In the genomic region with DNA sequence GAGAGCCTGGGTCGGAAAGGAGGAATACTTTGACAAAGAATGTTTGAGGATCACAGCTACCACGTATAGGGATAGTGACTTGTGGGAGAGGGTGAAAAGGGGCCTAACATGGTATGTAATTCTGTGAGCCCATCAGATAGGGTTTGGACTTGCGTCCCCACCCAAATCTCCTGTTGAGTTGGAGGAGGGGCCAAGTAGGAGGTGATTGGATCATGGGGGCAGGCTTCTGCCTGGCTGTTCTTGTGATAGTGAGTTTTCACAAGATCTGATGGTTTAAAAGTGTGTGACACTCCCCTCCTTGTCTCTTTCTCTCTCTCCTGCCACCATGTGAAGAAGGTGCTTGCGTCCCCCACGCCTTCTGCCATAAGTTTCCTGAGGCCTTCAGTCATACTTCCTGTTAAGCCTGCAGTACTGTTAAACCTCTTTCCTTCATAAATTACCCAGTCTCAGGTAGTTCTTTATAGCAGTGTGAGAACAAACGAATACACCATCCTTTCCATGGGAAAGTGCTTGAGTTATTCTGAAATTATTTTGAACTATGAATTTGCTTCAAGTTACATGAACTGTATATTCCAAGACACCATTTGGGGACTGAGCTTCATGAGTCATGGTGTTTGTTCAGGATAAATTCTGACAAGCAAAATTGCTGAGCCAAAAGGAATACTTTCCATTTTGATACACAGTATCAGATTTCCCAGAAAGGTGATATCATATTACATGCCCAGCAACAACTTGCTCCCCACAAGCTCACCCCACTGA, we compare ENCODE assay signal across 1 cellular context.
TF ChIP-seq lines count a peak whose summit lies in the region.

No MANE protein-coding gene starts in this region.

TF ChIP-seq in K562, 482 proteins besides CTCF, POLR2A, EP300 and RAD21 (continued from another document and continues in another):
- TF ChIP-seq, protein P1, sequence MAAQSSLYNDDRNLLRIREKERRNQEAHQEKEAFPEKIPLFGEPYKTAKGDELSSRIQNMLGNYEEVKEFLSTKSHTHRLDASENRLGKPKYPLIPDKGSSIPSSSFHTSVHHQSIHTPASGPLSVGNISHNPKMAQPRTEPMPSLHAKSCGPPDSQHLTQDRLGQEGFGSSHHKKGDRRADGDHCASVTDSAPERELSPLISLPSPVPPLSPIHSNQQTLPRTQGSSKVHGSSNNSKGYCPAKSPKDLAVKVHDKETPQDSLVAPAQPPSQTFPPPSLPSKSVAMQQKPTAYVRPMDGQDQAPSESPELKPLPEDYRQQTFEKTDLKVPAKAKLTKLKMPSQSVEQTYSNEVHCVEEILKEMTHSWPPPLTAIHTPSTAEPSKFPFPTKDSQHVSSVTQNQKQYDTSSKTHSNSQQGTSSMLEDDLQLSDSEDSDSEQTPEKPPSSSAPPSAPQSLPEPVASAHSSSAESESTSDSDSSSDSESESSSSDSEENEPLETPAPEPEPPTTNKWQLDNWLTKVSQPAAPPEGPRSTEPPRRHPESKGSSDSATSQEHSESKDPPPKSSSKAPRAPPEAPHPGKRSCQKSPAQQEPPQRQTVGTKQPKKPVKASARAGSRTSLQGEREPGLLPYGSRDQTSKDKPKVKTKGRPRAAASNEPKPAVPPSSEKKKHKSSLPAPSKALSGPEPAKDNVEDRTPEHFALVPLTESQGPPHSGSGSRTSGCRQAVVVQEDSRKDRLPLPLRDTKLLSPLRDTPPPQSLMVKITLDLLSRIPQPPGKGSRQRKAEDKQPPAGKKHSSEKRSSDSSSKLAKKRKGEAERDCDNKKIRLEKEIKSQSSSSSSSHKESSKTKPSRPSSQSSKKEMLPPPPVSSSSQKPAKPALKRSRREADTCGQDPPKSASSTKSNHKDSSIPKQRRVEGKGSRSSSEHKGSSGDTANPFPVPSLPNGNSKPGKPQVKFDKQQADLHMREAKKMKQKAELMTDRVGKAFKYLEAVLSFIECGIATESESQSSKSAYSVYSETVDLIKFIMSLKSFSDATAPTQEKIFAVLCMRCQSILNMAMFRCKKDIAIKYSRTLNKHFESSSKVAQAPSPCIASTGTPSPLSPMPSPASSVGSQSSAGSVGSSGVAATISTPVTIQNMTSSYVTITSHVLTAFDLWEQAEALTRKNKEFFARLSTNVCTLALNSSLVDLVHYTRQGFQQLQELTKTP (IDR thresholded peaks at IDR 0.05; ENCODE audit: low read depth in 1 of 2, partially characterized antibody in 2 of 2): no peak
- TF ChIP-seq, protein P2, sequence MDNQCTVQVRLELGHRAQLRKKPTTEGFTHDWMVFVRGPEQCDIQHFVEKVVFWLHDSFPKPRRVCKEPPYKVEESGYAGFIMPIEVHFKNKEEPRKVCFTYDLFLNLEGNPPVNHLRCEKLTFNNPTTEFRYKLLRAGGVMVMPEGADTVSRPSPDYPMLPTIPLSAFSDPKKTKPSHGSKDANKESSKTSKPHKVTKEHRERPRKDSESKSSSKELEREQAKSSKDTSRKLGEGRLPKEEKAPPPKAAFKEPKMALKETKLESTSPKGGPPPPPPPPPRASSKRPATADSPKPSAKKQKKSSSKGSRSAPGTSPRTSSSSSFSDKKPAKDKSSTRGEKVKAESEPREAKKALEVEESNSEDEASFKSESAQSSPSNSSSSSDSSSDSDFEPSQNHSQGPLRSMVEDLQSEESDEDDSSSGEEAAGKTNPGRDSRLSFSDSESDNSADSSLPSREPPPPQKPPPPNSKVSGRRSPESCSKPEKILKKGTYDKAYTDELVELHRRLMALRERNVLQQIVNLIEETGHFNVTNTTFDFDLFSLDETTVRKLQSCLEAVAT (IDR thresholded peaks at IDR 0.05): no peak
- TF ChIP-seq ELF1 (tag; IDR thresholded peaks at IDR 0.05): no peak
- TF ChIP-seq ELF2 (CRISPR knock-in tag; IDR thresholded peaks at IDR 0.05): no peak
- TF ChIP-seq ZNF717 (CRISPR knock-in tag; IDR thresholded peaks at IDR 0.05): no peak
- TF ChIP-seq JUND (IDR thresholded peaks at IDR 0.05; ENCODE audit: borderline replicate concordance, low read depth, low read length): peak; percentile 58; the same call in 1 of the 2 replicates
- peak; percentile 73; the same call in 2 of the 3 replicates for TF ChIP-seq JUND (tag; IDR thresholded peaks at IDR 0.05; ENCODE audit: borderline replicate concordance, low read depth, low read length)
- no peak for TF ChIP-seq ZNF764 (CRISPR knock-in tag; IDR thresholded peaks at IDR 0.05; ENCODE audit: low read depth)
- TF ChIP-seq RCOR1 (IDR thresholded peaks at IDR 0.05; ENCODE audit: borderline replicate concordance in 1 of 2, low read depth in 2 of 2, low read length in 2 of 2): no peak
- no peak for TF ChIP-seq TCF7L2 (IDR thresholded peaks at IDR 0.05; ENCODE audit: low read depth, low read length)
- no peak for TF ChIP-seq SLC30A9 (CRISPR knock-in tag; IDR thresholded peaks at IDR 0.05)
- TF ChIP-seq ZNF695 (CRISPR knock-in tag; IDR thresholded peaks at IDR 0.05): no peak
- no peak for TF ChIP-seq SNIP1 (IDR thresholded peaks at IDR 0.05; ENCODE audit: low read depth)
- no peak for TF ChIP-seq CXXC5 (CRISPR knock-in tag; IDR thresholded peaks at IDR 0.05)
- no peak for TF ChIP-seq TAF9B (IDR thresholded peaks at IDR 0.05; ENCODE audit: partially characterized antibody)
- TF ChIP-seq ARNT (IDR thresholded peaks at IDR 0.05): no peak
- TF ChIP-seq ZKSCAN1 (IDR thresholded peaks at IDR 0.05; ENCODE audit: low read depth, low read length): no peak
- no peak for TF ChIP-seq RUNX1 (IDR thresholded peaks at IDR 0.05; ENCODE audit: low read depth)
- no peak for TF ChIP-seq ZNF668 (CRISPR knock-in tag; IDR thresholded peaks at IDR 0.05)
- no peak for TF ChIP-seq DIDO1 (tag; IDR thresholded peaks at IDR 0.05; ENCODE audit: low read depth)
- no peak for TF ChIP-seq MBD2 (IDR thresholded peaks at IDR 0.05; ENCODE audit: borderline replicate concordance, low read depth)
- TF ChIP-seq CCNT2 (IDR thresholded peaks at IDR 0.05; ENCODE audit: borderline replicate concordance, extremely low read depth, insufficient read length, low read depth, low read length): no peak
- no peak for TF ChIP-seq ZNF311 (CRISPR knock-in tag; IDR thresholded peaks at IDR 0.05)
- TF ChIP-seq, protein P3, sequence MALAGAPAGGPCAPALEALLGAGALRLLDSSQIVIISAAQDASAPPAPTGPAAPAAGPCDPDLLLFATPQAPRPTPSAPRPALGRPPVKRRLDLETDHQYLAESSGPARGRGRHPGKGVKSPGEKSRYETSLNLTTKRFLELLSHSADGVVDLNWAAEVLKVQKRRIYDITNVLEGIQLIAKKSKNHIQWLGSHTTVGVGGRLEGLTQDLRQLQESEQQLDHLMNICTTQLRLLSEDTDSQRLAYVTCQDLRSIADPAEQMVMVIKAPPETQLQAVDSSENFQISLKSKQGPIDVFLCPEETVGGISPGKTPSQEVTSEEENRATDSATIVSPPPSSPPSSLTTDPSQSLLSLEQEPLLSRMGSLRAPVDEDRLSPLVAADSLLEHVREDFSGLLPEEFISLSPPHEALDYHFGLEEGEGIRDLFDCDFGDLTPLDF (CRISPR knock-in tag; IDR thresholded peaks at IDR 0.05): no peak
- TF ChIP-seq ZSCAN32 (CRISPR knock-in tag; IDR thresholded peaks at IDR 0.05): no peak
- TF ChIP-seq, protein P4, sequence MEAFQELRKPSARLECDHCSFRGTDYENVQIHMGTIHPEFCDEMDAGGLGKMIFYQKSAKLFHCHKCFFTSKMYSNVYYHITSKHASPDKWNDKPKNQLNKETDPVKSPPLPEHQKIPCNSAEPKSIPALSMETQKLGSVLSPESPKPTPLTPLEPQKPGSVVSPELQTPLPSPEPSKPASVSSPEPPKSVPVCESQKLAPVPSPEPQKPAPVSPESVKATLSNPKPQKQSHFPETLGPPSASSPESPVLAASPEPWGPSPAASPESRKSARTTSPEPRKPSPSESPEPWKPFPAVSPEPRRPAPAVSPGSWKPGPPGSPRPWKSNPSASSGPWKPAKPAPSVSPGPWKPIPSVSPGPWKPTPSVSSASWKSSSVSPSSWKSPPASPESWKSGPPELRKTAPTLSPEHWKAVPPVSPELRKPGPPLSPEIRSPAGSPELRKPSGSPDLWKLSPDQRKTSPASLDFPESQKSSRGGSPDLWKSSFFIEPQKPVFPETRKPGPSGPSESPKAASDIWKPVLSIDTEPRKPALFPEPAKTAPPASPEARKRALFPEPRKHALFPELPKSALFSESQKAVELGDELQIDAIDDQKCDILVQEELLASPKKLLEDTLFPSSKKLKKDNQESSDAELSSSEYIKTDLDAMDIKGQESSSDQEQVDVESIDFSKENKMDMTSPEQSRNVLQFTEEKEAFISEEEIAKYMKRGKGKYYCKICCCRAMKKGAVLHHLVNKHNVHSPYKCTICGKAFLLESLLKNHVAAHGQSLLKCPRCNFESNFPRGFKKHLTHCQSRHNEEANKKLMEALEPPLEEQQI (IDR thresholded peaks at IDR 0.05): peak; percentile 63; the same call in 1 of the 2 replicates
- TF ChIP-seq SMARCE1 (IDR thresholded peaks at IDR 0.05): peak; percentile 48; the same call in 1 of the 2 replicates
- no peak for TF ChIP-seq ZNF445 (CRISPR knock-in tag; IDR thresholded peaks at IDR 0.05; ENCODE audit: low read depth)
- no peak for TF ChIP-seq MIER1 (IDR thresholded peaks at IDR 0.05; ENCODE audit: low read depth)
- peak; percentile 54 for TF ChIP-seq C11orf30 (IDR thresholded peaks at IDR 0.05; ENCODE audit: low read depth)
- TF ChIP-seq LARP7 (IDR thresholded peaks at IDR 0.05): no peak
- no peak for TF ChIP-seq SNRNP70 (optimal IDR thresholded peaks at IDR 0.05; ENCODE audit: low read depth, low read length)
- TF ChIP-seq STAT5A (IDR thresholded peaks at IDR 0.05; ENCODE audit: borderline replicate concordance, low read length): no peak
- no peak for TF ChIP-seq FOXA3 (CRISPR knock-in tag; conservative IDR thresholded peaks at IDR 0.05 in 1 of 2, IDR thresholded peaks at IDR 0.05 in 1 of 2)
- TF ChIP-seq NBN (IDR thresholded peaks at IDR 0.05; ENCODE audit: low read depth): no peak
- TF ChIP-seq CC2D1A (IDR thresholded peaks at IDR 0.05): peak; percentile 59; the same call in 1 of the 2 replicates
- TF ChIP-seq, protein P5, sequence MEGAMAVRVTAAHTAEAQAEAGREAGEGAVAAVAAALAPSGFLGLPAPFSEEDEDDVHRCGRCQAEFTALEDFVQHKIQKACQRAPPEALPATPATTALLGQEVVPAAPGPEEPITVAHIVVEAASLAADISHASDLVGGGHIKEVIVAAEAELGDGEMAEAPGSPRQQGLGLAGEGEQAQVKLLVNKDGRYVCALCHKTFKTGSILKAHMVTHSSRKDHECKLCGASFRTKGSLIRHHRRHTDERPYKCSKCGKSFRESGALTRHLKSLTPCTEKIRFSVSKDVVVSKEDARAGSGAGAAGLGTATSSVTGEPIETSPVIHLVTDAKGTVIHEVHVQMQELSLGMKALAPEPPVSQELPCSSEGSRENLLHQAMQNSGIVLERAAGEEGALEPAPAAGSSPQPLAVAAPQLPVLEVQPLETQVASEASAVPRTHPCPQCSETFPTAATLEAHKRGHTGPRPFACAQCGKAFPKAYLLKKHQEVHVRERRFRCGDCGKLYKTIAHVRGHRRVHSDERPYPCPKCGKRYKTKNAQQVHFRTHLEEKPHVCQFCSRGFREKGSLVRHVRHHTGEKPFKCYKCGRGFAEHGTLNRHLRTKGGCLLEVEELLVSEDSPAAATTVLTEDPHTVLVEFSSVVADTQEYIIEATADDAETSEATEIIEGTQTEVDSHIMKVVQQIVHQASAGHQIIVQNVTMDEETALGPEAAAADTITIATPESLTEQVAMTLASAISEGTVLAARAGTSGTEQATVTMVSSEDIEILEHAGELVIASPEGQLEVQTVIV (CRISPR knock-in tag; IDR thresholded peaks at IDR 0.05; ENCODE audit: borderline replicate concordance): no peak
- TF ChIP-seq ARID2 (IDR thresholded peaks at IDR 0.05): no peak
- peak; percentile 25; the same call in 1 of the 2 replicates for TF ChIP-seq ARID1B (IDR thresholded peaks at IDR 0.05)
- 0 out of 2 replicates have a peak, but pooled peaks have one; percentile 46 for TF ChIP-seq MAFK (IDR thresholded peaks at IDR 0.05; ENCODE audit: low read length)
- TF ChIP-seq, protein P6, sequence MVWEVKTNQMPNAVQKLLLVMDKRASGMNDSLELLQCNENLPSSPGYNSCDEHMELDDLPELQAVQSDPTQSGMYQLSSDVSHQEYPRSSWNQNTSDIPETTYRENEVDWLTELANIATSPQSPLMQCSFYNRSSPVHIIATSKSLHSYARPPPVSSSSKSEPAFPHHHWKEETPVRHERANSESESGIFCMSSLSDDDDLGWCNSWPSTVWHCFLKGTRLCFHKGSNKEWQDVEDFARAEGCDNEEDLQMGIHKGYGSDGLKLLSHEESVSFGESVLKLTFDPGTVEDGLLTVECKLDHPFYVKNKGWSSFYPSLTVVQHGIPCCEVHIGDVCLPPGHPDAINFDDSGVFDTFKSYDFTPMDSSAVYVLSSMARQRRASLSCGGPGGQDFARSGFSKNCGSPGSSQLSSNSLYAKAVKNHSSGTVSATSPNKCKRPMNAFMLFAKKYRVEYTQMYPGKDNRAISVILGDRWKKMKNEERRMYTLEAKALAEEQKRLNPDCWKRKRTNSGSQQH (CRISPR knock-in tag; IDR thresholded peaks at IDR 0.05): no peak
- TF ChIP-seq ZNF79 (CRISPR knock-in tag; IDR thresholded peaks at IDR 0.05; ENCODE audit: low read depth): no peak
- TF ChIP-seq, protein P7, sequence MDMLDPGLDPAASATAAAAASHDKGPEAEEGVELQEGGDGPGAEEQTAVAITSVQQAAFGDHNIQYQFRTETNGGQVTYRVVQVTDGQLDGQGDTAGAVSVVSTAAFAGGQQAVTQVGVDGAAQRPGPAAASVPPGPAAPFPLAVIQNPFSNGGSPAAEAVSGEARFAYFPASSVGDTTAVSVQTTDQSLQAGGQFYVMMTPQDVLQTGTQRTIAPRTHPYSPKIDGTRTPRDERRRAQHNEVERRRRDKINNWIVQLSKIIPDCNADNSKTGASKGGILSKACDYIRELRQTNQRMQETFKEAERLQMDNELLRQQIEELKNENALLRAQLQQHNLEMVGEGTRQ (CRISPR knock-in tag; IDR thresholded peaks at IDR 0.05): no peak
- TF ChIP-seq RB1 (IDR thresholded peaks at IDR 0.05; ENCODE audit: low read depth): no peak
- no peak for TF ChIP-seq RBM14 (IDR thresholded peaks at IDR 0.05; ENCODE audit: borderline replicate concordance, insufficient read depth, low read depth, low read length)
- TF ChIP-seq, protein P8, sequence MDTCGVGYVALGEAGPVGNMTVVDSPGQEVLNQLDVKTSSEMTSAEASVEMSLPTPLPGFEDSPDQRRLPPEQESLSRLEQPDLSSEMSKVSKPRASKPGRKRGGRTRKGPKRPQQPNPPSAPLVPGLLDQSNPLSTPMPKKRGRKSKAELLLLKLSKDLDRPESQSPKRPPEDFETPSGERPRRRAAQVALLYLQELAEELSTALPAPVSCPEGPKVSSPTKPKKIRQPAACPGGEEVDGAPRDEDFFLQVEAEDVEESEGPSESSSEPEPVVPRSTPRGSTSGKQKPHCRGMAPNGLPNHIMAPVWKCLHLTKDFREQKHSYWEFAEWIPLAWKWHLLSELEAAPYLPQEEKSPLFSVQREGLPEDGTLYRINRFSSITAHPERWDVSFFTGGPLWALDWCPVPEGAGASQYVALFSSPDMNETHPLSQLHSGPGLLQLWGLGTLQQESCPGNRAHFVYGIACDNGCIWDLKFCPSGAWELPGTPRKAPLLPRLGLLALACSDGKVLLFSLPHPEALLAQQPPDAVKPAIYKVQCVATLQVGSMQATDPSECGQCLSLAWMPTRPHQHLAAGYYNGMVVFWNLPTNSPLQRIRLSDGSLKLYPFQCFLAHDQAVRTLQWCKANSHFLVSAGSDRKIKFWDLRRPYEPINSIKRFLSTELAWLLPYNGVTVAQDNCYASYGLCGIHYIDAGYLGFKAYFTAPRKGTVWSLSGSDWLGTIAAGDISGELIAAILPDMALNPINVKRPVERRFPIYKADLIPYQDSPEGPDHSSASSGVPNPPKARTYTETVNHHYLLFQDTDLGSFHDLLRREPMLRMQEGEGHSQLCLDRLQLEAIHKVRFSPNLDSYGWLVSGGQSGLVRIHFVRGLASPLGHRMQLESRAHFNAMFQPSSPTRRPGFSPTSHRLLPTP (IDR thresholded peaks at IDR 0.05; ENCODE audit: borderline replicate concordance, extremely low read depth, insufficient read length): no peak
- no peak for TF ChIP-seq XRCC5 (IDR thresholded peaks at IDR 0.05; ENCODE audit: low read depth, low read length)
